Comparison of ENCODE assay signal across 1 cellular context in the genomic region with DNA sequence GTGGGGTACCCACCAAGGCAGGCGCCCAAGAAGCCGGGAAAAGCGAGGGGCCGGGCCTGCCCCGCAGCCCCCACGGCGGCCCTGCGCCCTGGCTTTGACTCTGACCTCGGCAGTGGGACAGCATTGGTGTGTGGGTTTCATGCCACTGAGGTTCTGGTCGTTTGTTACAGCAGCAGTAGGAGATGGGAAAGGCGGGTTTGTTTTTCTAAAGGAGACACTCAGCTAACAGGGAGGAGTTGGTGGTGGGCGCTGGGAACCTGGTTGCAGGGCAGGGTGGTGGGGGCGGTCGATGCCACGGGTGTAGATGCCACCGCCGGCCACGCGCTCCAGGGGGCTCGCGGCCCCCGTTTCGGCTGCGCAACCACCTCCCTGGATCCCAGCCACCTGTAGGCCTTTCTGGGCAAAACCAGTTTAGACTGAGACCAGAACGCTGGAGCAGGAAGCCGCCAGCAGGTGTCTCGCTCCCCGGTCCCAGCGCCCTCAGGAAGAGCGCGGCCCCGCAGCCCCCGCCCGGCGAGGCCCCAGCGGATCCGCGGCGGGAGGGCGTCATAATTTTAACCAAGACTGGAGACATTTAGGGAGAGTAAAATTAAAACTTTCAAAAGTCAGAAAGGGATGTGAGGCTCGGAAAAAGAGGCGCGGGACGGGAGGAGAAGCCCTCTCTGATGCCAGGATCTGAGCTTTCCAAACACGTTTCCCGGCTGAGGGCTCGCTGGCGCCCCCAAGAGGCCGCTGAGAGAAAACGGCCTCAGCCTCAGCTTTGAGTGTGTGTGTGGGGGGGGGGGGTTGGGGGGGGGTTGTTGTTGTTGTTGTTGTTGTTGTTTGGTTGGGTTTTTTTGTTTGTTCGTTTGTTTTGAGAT.
TF ChIP-seq lines count a peak whose summit lies in the region.

No MANE protein-coding gene starts in this region.

TF ChIP-seq in HepG2, 621 proteins besides CTCF, POLR2A, EP300 and RAD21 (continued from another document and continues in another):
- TF ChIP-seq, protein P1, sequence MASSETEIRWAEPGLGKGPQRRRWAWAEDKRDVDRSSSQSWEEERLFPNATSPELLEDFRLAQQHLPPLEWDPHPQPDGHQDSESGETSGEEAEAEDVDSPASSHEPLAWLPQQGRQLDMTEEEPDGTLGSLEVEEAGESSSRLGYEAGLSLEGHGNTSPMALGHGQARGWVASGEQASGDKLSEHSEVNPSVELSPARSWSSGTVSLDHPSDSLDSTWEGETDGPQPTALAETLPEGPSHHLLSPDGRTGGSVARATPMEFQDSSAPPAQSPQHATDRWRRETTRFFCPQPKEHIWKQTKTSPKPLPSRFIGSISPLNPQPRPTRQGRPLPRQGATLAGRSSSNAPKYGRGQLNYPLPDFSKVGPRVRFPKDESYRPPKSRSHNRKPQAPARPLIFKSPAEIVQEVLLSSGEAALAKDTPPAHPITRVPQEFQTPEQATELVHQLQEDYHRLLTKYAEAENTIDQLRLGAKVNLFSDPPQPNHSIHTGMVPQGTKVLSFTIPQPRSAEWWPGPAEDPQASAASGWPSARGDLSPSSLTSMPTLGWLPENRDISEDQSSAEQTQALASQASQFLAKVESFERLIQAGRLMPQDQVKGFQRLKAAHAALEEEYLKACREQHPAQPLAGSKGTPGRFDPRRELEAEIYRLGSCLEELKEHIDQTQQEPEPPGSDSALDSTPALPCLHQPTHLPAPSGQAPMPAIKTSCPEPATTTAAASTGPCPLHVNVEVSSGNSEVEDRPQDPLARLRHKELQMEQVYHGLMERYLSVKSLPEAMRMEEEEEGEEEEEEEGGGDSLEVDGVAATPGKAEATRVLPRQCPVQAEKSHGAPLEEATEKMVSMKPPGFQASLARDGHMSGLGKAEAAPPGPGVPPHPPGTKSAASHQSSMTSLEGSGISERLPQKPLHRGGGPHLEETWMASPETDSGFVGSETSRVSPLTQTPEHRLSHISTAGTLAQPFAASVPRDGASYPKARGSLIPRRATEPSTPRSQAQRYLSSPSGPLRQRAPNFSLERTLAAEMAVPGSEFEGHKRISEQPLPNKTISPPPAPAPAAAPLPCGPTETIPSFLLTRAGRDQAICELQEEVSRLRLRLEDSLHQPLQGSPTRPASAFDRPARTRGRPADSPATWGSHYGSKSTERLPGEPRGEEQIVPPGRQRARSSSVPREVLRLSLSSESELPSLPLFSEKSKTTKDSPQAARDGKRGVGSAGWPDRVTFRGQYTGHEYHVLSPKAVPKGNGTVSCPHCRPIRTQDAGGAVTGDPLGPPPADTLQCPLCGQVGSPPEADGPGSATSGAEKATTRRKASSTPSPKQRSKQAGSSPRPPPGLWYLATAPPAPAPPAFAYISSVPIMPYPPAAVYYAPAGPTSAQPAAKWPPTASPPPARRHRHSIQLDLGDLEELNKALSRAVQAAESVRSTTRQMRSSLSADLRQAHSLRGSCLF (CRISPR knock-in tag; IDR thresholded peaks at IDR 0.05; ENCODE audit: borderline replicate concordance) = no peak
- TF ChIP-seq YEATS2 (CRISPR knock-in tag; IDR thresholded peaks at IDR 0.05; ENCODE audit: borderline replicate concordance) (peak; percentile 63), ZNF850 (CRISPR knock-in tag; conservative IDR thresholded peaks at IDR 0.05) (no peak), GABPA (IDR thresholded peaks at IDR 0.05; ENCODE audit: low read depth, low read length) (no peak), GABPA (CRISPR knock-in tag; IDR thresholded peaks at IDR 0.05; ENCODE audit: low read depth) (no peak), HIVEP1 (CRISPR knock-in tag; IDR thresholded peaks at IDR 0.05) (no peak), SIN3A (IDR thresholded peaks at IDR 0.05; ENCODE audit: borderline replicate concordance, low read depth, low read length) (no peak), ZNF33B (CRISPR knock-in tag; IDR thresholded peaks at IDR 0.05) (no peak), NKX3-1 (CRISPR knock-in tag; IDR thresholded peaks at IDR 0.05) (no peak), CCDC6 (CRISPR knock-in tag; IDR thresholded peaks at IDR 0.05) (no peak), FOXK1 (CRISPR knock-in tag; IDR thresholded peaks at IDR 0.05; ENCODE audit: borderline replicate concordance, low read depth) (no peak), ZNF225 (CRISPR knock-in tag; IDR thresholded peaks at IDR 0.05) (no peak), ZNF160 (CRISPR knock-in tag; IDR thresholded peaks at IDR 0.05) (no peak), EZH2 (conservative IDR thresholded peaks at IDR 0.05; ENCODE audit: low read depth, low read length) (no peak), ZNF614 (CRISPR knock-in tag; IDR thresholded peaks at IDR 0.05; ENCODE audit: borderline replicate concordance) (no peak), ZNF580 (CRISPR knock-in tag; IDR thresholded peaks at IDR 0.05; ENCODE audit: borderline replicate concordance, low read depth) (no peak), ARNT (IDR thresholded peaks at IDR 0.05) (no peak), HNRNPH1 (optimal IDR thresholded peaks at IDR 0.05; ENCODE audit: low read depth, low read length) (no peak), ZNF331 (CRISPR knock-in tag; IDR thresholded peaks at IDR 0.05) (peak; percentile 35; the same call in 1 of the 2 replicates), SNAPC5 (CRISPR knock-in tag; IDR thresholded peaks at IDR 0.05; ENCODE audit: borderline replicate concordance) (no peak), KLF12 (CRISPR knock-in tag; IDR thresholded peaks at IDR 0.05; ENCODE audit: borderline replicate concordance) (no peak), SP4 (CRISPR knock-in tag; IDR thresholded peaks at IDR 0.05) (no peak), STAG1 (CRISPR knock-in tag; IDR thresholded peaks at IDR 0.05) (peak; percentile 45), ZNF138 (CRISPR knock-in tag; IDR thresholded peaks at IDR 0.05; ENCODE audit: low read depth) (no peak), HES4 (CRISPR knock-in tag; IDR thresholded peaks at IDR 0.05; ENCODE audit: borderline replicate concordance) (no peak), TSC22D2 (CRISPR knock-in tag; IDR thresholded peaks at IDR 0.05; ENCODE audit: borderline replicate concordance) (no peak), RFX3 (CRISPR knock-in tag; IDR thresholded peaks at IDR 0.05) (no peak), ZSCAN22 (CRISPR knock-in tag; IDR thresholded peaks at IDR 0.05) (no peak), CHCHD3 (CRISPR knock-in tag; IDR thresholded peaks at IDR 0.05) (no peak), BORCS8-MEF2B (CRISPR knock-in tag; IDR thresholded peaks at IDR 0.05) (no peak), ZKSCAN1 (IDR thresholded peaks at IDR 0.05; ENCODE audit: low read length) (no peak), STAT6 (CRISPR knock-in tag; IDR thresholded peaks at IDR 0.05; ENCODE audit: borderline replicate concordance) (no peak), KLF13 (CRISPR knock-in tag; IDR thresholded peaks at IDR 0.05) (no peak), HMG20A (CRISPR knock-in tag; IDR thresholded peaks at IDR 0.05; ENCODE audit: borderline replicate concordance) (no peak), ZNF577 (CRISPR knock-in tag; IDR thresholded peaks at IDR 0.05; ENCODE audit: borderline replicate concordance, low read depth) (no peak), GZF1 (CRISPR knock-in tag; IDR thresholded peaks at IDR 0.05) (no peak), ZNF788 (CRISPR knock-in tag; IDR thresholded peaks at IDR 0.05; ENCODE audit: borderline replicate concordance) (no peak), ZNF343 (CRISPR knock-in tag; IDR thresholded peaks at IDR 0.05) (no peak), HDAC2 (CRISPR knock-in tag; IDR thresholded peaks at IDR 0.05) (peak; percentile 52; the same call in 1 of the 2 replicates), MLLT10 (CRISPR knock-in tag; IDR thresholded peaks at IDR 0.05) (no peak), SOX13 (IDR thresholded peaks at IDR 0.05) (no peak), SOX13 (CRISPR knock-in tag; conservative IDR thresholded peaks at IDR 0.05 in 1 of 2, IDR thresholded peaks at IDR 0.05 in 1 of 2) (no peak), ZFP37 (CRISPR knock-in tag; IDR thresholded peaks at IDR 0.05; ENCODE audit: borderline replicate concordance) (no peak), ZBTB1 (CRISPR knock-in tag; IDR thresholded peaks at IDR 0.05; ENCODE audit: borderline replicate concordance) (no peak), POGK (CRISPR knock-in tag; conservative IDR thresholded peaks at IDR 0.05) (peak; percentile 74; the same call in 1 of the 2 replicates), HNRNPL (IDR thresholded peaks at IDR 0.05; ENCODE audit: low read depth, low read length) (no peak)
- TF ChIP-seq, protein P2, sequence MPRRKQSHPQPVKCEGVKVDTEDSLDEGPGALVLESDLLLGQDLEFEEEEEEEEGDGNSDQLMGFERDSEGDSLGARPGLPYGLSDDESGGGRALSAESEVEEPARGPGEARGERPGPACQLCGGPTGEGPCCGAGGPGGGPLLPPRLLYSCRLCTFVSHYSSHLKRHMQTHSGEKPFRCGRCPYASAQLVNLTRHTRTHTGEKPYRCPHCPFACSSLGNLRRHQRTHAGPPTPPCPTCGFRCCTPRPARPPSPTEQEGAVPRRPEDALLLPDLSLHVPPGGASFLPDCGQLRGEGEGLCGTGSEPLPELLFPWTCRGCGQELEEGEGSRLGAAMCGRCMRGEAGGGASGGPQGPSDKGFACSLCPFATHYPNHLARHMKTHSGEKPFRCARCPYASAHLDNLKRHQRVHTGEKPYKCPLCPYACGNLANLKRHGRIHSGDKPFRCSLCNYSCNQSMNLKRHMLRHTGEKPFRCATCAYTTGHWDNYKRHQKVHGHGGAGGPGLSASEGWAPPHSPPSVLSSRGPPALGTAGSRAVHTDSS (CRISPR knock-in tag; conservative IDR thresholded peaks at IDR 0.05) = no peak
- TF ChIP-seq, protein P3, sequence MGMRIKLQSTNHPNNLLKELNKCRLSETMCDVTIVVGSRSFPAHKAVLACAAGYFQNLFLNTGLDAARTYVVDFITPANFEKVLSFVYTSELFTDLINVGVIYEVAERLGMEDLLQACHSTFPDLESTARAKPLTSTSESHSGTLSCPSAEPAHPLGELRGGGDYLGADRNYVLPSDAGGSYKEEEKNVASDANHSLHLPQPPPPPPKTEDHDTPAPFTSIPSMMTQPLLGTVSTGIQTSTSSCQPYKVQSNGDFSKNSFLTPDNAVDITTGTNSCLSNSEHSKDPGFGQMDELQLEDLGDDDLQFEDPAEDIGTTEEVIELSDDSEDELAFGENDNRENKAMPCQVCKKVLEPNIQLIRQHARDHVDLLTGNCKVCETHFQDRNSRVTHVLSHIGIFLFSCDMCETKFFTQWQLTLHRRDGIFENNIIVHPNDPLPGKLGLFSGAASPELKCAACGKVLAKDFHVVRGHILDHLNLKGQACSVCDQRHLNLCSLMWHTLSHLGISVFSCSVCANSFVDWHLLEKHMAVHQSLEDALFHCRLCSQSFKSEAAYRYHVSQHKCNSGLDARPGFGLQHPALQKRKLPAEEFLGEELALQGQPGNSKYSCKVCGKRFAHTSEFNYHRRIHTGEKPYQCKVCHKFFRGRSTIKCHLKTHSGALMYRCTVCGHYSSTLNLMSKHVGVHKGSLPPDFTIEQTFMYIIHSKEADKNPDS (CRISPR knock-in tag; IDR thresholded peaks at IDR 0.05) = no peak
- TF ChIP-seq, protein P4, sequence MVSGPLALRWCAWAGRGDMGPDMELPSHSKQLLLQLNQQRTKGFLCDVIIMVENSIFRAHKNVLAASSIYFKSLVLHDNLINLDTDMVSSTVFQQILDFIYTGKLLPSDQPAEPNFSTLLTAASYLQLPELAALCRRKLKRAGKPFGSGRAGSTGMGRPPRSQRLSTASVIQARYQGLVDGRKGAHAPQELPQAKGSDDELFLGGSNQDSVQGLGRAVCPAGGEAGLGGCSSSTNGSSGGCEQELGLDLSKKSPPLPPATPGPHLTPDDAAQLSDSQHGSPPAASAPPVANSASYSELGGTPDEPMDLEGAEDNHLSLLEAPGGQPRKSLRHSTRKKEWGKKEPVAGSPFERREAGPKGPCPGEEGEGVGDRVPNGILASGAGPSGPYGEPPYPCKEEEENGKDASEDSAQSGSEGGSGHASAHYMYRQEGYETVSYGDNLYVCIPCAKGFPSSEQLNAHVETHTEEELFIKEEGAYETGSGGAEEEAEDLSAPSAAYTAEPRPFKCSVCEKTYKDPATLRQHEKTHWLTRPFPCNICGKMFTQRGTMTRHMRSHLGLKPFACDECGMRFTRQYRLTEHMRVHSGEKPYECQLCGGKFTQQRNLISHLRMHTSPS (CRISPR knock-in tag; IDR thresholded peaks at IDR 0.05; ENCODE audit: low read depth) = no peak
- TF ChIP-seq, protein P5, sequence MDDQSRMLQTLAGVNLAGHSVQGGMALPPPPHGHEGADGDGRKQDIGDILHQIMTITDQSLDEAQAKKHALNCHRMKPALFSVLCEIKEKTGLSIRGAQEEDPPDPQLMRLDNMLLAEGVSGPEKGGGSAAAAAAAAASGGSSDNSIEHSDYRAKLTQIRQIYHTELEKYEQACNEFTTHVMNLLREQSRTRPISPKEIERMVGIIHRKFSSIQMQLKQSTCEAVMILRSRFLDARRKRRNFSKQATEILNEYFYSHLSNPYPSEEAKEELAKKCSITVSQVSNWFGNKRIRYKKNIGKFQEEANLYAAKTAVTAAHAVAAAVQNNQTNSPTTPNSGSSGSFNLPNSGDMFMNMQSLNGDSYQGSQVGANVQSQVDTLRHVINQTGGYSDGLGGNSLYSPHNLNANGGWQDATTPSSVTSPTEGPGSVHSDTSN (CRISPR knock-in tag; IDR thresholded peaks at IDR 0.05; ENCODE audit: borderline replicate concordance) = no peak
